17 cellular contexts compared by ENCODE assay signal in genomic region chr1:216562383-216562782, GRCh38.
DNase-seq lines count a peak whose midpoint lies in the region; ATAC-seq and TF ChIP-seq lines count a peak whose summit lies in the region.
"Had no signal": no experiment of that assay in that cellular context is flagged by ENCODE, and none has a peak within 500 bp of the region (broad histone marks: within the 10 kb centered on the region; RNA-seq: fewer than 3 reads in every experiment).

No MANE protein-coding gene starts in this region.

- no peak overlapping the region for H3K4me3 Mint-ChIP-seq in endodermal cell
- no peak overlapping the region for H3K4me3 Mint-ChIP-seq in stimulated activated effector memory CD8-positive, alpha-beta T cell treated with anti-CD3 and anti-CD28 coated beads, Interleukin-12 subunit alpha, Interleukin-12 subunit beta, amount 100 ng/mL, for 72 hours
- H3K4me3 Mint-ChIP-seq: mesothelial cell of epicardium, T-cell had no signal

- no peaks in the 10 kb centered on the region for H3K36me3 Mint-ChIP-seq in endodermal cell (ENCODE audit: low read depth)
- H3K36me3 Mint-ChIP-seq in stimulated activated effector memory CD8-positive, alpha-beta T cell treated with anti-CD3 and anti-CD28 coated beads, Interleukin-12 subunit alpha, Interleukin-12 subunit beta, amount 100 ng/mL, for 72 hours: no peaks in the 10 kb centered on the region
- H3K36me3 Mint-ChIP-seq: activated naive CD4-positive, alpha-beta T cell treated with anti-CD3 and anti-CD28 coated beads, Interleukin-2, amount 50 U/mL, for 72 hours; mesothelial cell of epicardium; T-cell had no signal

- H3K4me1 ChIP-seq in A673 (ENCODE audit: insufficient read depth, low read length, poor library complexity, severe bottlenecking) (no peaks in the 10 kb centered on the region), endodermal cell (ENCODE audit: control insufficient read depth, insufficient read depth, low read length) (no peaks in the 10 kb centered on the region)

- H3K27me3 Mint-ChIP-seq in endodermal cell (ENCODE audit: insufficient read depth): no peaks in the 10 kb centered on the region
- H3K27me3 Mint-ChIP-seq: T-cell had no signal

- H3K27ac ChIP-seq in A673 (ENCODE audit: low read depth, low read length, poor library complexity, severe bottlenecking) (no peak overlapping the region), endodermal cell (ENCODE audit: low read depth, low read length) (no peak overlapping the region)

- WGBS in endodermal cell (ENCODE audit: insufficient coverage in 1 of 2, insufficient read length in 1 of 2), 2 experiments: 64% methylated on average over 2 of the region's 3 CpGs; no CpG with 5 or more reads in 1 of the 2 experiments

- peaks cover 6% of the 10 kb centered on the region for H3K4me1 Mint-ChIP-seq in endodermal cell
- no peaks in the 10 kb centered on the region for H3K4me1 Mint-ChIP-seq in stimulated activated effector memory CD8-positive, alpha-beta T cell treated with anti-CD3 and anti-CD28 coated beads, Interleukin-12 subunit alpha, Interleukin-12 subunit beta, amount 100 ng/mL, for 72 hours
- H3K4me1 Mint-ChIP-seq: T-cell had no signal

- H3K9me3 ChIP-seq in A673 (ENCODE audit: low read depth, low read length, poor library complexity, severe bottlenecking) (no peaks in the 10 kb centered on the region), endodermal cell (ENCODE audit: control insufficient read depth, low read length) (no peaks in the 10 kb centered on the region)

- POLR2A ChIA-PET in A673 (lab: Charles Lee; ENCODE audit: low non-redundant PET): no interaction called here

- intact Hi-C loops in A673 (cut with micrococcal nuclease; ENCODE audit: unreplicated experiment): loop anchor here (10.0 kb wide), 1 partner anchor 568 kb away; no protein-coding TSS in a partner anchor

- H3K27me3 ChIP-seq in A673 (replicated peaks; ENCODE audit: insufficient read depth, low read depth, low read length, poor library complexity) (peaks cover 54% of the 10 kb centered on the region), endodermal cell (ENCODE audit: control insufficient read depth, insufficient read depth, low read length, poor library complexity, severe bottlenecking) (no peaks in the 10 kb centered on the region)

- no peak overlapping the region for H3K27ac Mint-ChIP-seq in endodermal cell
- no peak overlapping the region for H3K27ac Mint-ChIP-seq in stimulated activated effector memory CD8-positive, alpha-beta T cell treated with anti-CD3 and anti-CD28 coated beads, Interleukin-12 subunit alpha, Interleukin-12 subunit beta, amount 100 ng/mL, for 72 hours
- H3K27ac Mint-ChIP-seq: activated naive CD4-positive, alpha-beta T cell treated with anti-CD3 and anti-CD28 coated beads, Interleukin-2, amount 50 U/mL, for 72 hours; mesothelial cell of epicardium; T-cell had no signal

- BruUV-seq in A673 (replicated peaks; lab: Mats Ljungman, UMichigan): no TSS peak

- no peak overlapping the region for H3K9ac ChIP-seq in endodermal cell (ENCODE audit: extremely low read depth, low read length, poor library complexity, severe bottlenecking)

- CTCF ChIA-PET in A673 (lab: Charles Lee): no interaction called here

- ATAC-seq in stimulated activated effector memory CD8-positive, alpha-beta T cell treated with anti-CD3 and anti-CD28 coated beads, Interleukin-12 subunit alpha, Interleukin-12 subunit beta, amount 100 ng/mL, for 72 hours: no peak
- ATAC-seq: activated CD4-positive, CD25-positive, alpha-beta regulatory T cell treated with anti-CD3 and anti-CD28 coated beads, Interleukin-2, amount 50 U/mL, for 24 hours; activated naive CD4-positive, alpha-beta T cell treated with anti-CD3 and anti-CD28 coated beads, Interleukin-2, amount 50 U/mL, for 72 hours; stimulated activated naive CD8-positive, alpha-beta T cell treated with anti-CD3 and anti-CD28 coated beads, Interleukin-15, Interleukin-2, amounts not matched to agents 100 U/mL and 50 U/mL, for 24 hours; T-cell had no signal

- DNase-seq in A673 (ENCODE audit: low spot score) (peak; percentile 11), GM12865 (ENCODE audit: low read depth) (peak; percentile 5), NCI-H69 (lab: John Stamatoyannopoulos, UW) (peak; percentile 7), endodermal cell (no peak), COLO829 (ENCODE audit: low spot score) (no peak), NCI-H2081 treated with DMSO at 0.1 percent for 48 hours (lab: John Stamatoyannopoulos, UW) (no peak)
- no peak for DNase-seq in stimulated activated effector memory CD8-positive, alpha-beta T cell treated with anti-CD3 and anti-CD28 coated beads, Interleukin-12 subunit alpha, Interleukin-12 subunit beta, amount 100 ng/mL, for 72 hours (ENCODE audit: low spot score in 2 of 2)
- no peak for DNase-seq in stimulated activated CD4-positive, alpha-beta T cell treated with anti-CD3 and anti-CD28 coated beads, Interleukin-4, amount 100 ng/mL, for 1 hour
- DNase-seq: caudate nucleus; DMS153; NCI-H1105; stimulated activated naive CD8-positive, alpha-beta T cell treated with anti-CD3 and anti-CD28 coated beads, Interleukin-15, Interleukin-2, amounts not matched to agents 100 U/mL and 50 U/mL, for 24 hours; T-cell had no signal

- TF ChIP-seq CTCF in A673 (conservative IDR thresholded peaks at IDR 0.05; ENCODE audit: low read depth, low read length) (0 out of 2 replicates have a peak, but pooled peaks have one; percentile 20), GM12865 (IDR thresholded peaks at IDR 0.05; ENCODE audit: insufficient read depth, low read depth, low read length, missing control alignments) (peak; percentile 18), endodermal cell (conservative IDR thresholded peaks at IDR 0.05) (peak; percentile 66)

- no peaks in the 10 kb centered on the region for H3K9me3 Mint-ChIP-seq in endodermal cell
- H3K9me3 Mint-ChIP-seq in stimulated activated effector memory CD8-positive, alpha-beta T cell treated with anti-CD3 and anti-CD28 coated beads, Interleukin-12 subunit alpha, Interleukin-12 subunit beta, amount 100 ng/mL, for 72 hours: peaks cover 3% of the 10 kb centered on the region
- H3K9me3 Mint-ChIP-seq: mesothelial cell of epicardium had no signal

- H3K4me3 ChIP-seq in A673 (ENCODE audit: low read depth, low read length, poor library complexity, severe bottlenecking) (no peak overlapping the region), GM12865 (ENCODE audit: low read depth, low read length) (no peak overlapping the region), endodermal cell (ENCODE audit: low read length) (no peak overlapping the region)
- H3K4me3 ChIP-seq: smooth muscle cell had no signal

- H3K36me3 ChIP-seq in A673 (ENCODE audit: insufficient read depth, low read length, poor library complexity, severe bottlenecking): no peaks in the 10 kb centered on the region
- no peaks in the 10 kb centered on the region for H3K36me3 ChIP-seq in endodermal cell (ENCODE audit: control insufficient read depth, insufficient read depth, low read length)

Comparison
In these comparisons a context has a peak if more than half of its experiments do, and no peak if none do; other contexts are left out.
1. DNase-seq: peak in A673 (single experiment), GM12865 (single experiment) and NCI-H69 (single experiment); none in endodermal cell (single experiment), COLO829 (single experiment), stimulated activated effector memory CD8-positive, alpha-beta T cell treated with anti-CD3 and anti-CD28 coated beads, Interleukin-12 subunit alpha, Interleukin-12 subunit beta, amount 100 ng/mL, for 72 hours (0 of 2), NCI-H2081 treated with DMSO at 0.1 percent for 48 hours (single experiment) and stimulated activated CD4-positive, alpha-beta T cell treated with anti-CD3 and anti-CD28 coated beads, Interleukin-4, amount 100 ng/mL, for 1 hour (single experiment).
2. Peak in every context shown above with its lines, with median percentiles within 50 percentile points of each other: CTCF ChIP-seq.